Comparison of ENCODE assay signal across 8 cellular contexts in genomic region chr17:68035131-68035522, GRCh38. TPM values are rescaled to one million over a fixed set of nuclear protein-coding genes. Genes with fewer than 3 reads are reported as not detected.
A peak's percentile ranks its signal among the peaks of the same experiment; 100 is the strongest.
DNase-seq lines count a peak whose midpoint lies in the region; ATAC-seq and TF ChIP-seq lines count a peak whose summit lies in the region.

No MANE protein-coding gene starts in this region.

- TF ChIP-seq CTCF in stomach (IDR thresholded peaks at IDR 0.05), result no peak

- 2 to 5% (median 3%) methylated on average over 17 to 22 of the region's 27 CpGs for WGBS in stomach, 5 donors

- TF ChIP-seq EP300 in stomach (IDR thresholded peaks at IDR 0.05), result no peak

- H3K4me1 Mint-ChIP-seq in activated CD4-positive, alpha-beta T cell treated with anti-CD3 and anti-CD28 coated beads, Interleukin-2, amount 10 ng/mL, durations not matched to agents 24 days and 14 days, result peaks cover 16% of the 10 kb centered on the region
- H3K4me1 Mint-ChIP-seq in natural killer cell treated with Interleukin-12 subunit alpha and Interleukin-12 subunit beta and Interleukin-15 and Interleukin-18, amount 100 ng/mL, for 72 hours (ENCODE audit: low read depth in 2 of 2), result peaks cover 8 to 12% of the 10 kb centered on the region in 2 donors

- H3K27ac ChIP-seq in duodenal mucosa (ENCODE audit: low read depth, low read length) (no peak overlapping the region), stomach (peak overlapping the region in 1 of 5 donors; percentile 10)

- H3K4me3 Mint-ChIP-seq in activated CD4-positive, alpha-beta T cell treated with anti-CD3 and anti-CD28 coated beads, Interleukin-2, amount 10 ng/mL, durations not matched to agents 24 days and 14 days, result peak overlapping the region; percentile 95
- peak overlapping the region; percentile 91 for H3K4me3 Mint-ChIP-seq in natural killer cell treated with Interleukin-12 subunit alpha and Interleukin-12 subunit beta and Interleukin-15 and Interleukin-18, amount 100 ng/mL, for 72 hours

- peak; percentile 73 for ATAC-seq in GM18873 (IDR thresholded peaks at IDR 0.05; ENCODE audit: low FRiP score, unreplicated experiment)
- ATAC-seq in HG03060 (IDR thresholded peaks at IDR 0.05; ENCODE audit: low read depth, unreplicated experiment), result peak; percentile 65
- peak; percentile 92 to 93 for ATAC-seq in natural killer cell treated with Interleukin-12 subunit alpha and Interleukin-12 subunit beta and Interleukin-15 and Interleukin-18, amount 100 ng/mL, for 72 hours

- H3K4me3 ChIP-seq in duodenal mucosa (ENCODE audit: low read depth in 1 of 2, low read length in 2 of 2), result peak overlapping the region; percentile 29 to 46
- H3K4me3 ChIP-seq in stomach, result peak overlapping the region; percentile 28 to 96 (median 62)

- H3K27me3 ChIP-seq in duodenal mucosa (ENCODE audit: control insufficient read depth in 1 of 2, insufficient read depth in 2 of 2, low read length in 2 of 2) (no peaks in the 10 kb centered on the region), stomach (no peaks in the 10 kb centered on the region)

- peak; percentile 86 for DNase-seq in NCI-H226
- DNase-seq in activated CD4-positive, alpha-beta T cell treated with anti-CD3 and anti-CD28 coated beads, Interleukin-2, amount 10 ng/mL, durations not matched to agents 24 days and 14 days, result peak; percentile 97
- DNase-seq in natural killer cell treated with Interleukin-12 subunit alpha and Interleukin-12 subunit beta and Interleukin-15 and Interleukin-18, amount 100 ng/mL, for 72 hours (ENCODE audit: low spot score), result peak; percentile 94
- DNase-seq in stomach, result peak; percentile 94
- no peak for DNase-seq in AG08395 (ENCODE audit: low spot score)

- H3K4me1 ChIP-seq in duodenal mucosa (ENCODE audit: control insufficient read depth in 1 of 2, insufficient read depth in 2 of 2, low read length in 2 of 2) (peaks cover 5 to 8% of the 10 kb centered on the region in 2 donors), stomach (peaks cover 0 to 28% (median 14%) of the 10 kb centered on the region in 4 donors)

- H3K9me3 ChIP-seq in duodenal mucosa (ENCODE audit: control insufficient read depth in 1 of 2, low read length in 2 of 2) (no peaks in the 10 kb centered on the region), stomach (no peaks in the 10 kb centered on the region)

- no peaks in the 10 kb centered on the region for H3K27me3 Mint-ChIP-seq in activated CD4-positive, alpha-beta T cell treated with anti-CD3 and anti-CD28 coated beads, Interleukin-2, amount 10 ng/mL, durations not matched to agents 24 days and 14 days
- no peaks in the 10 kb centered on the region for H3K27me3 Mint-ChIP-seq in natural killer cell treated with Interleukin-12 subunit alpha and Interleukin-12 subunit beta and Interleukin-15 and Interleukin-18, amount 100 ng/mL, for 72 hours

- no peak for TF ChIP-seq POLR2A in stomach (IDR thresholded peaks at IDR 0.05)

- H3K36me3 Mint-ChIP-seq in activated CD4-positive, alpha-beta T cell treated with anti-CD3 and anti-CD28 coated beads, Interleukin-2, amount 10 ng/mL, durations not matched to agents 24 days and 14 days (ENCODE audit: low read depth), result peaks cover 31% of the 10 kb centered on the region
- H3K36me3 Mint-ChIP-seq in natural killer cell treated with Interleukin-12 subunit alpha and Interleukin-12 subunit beta and Interleukin-15 and Interleukin-18, amount 100 ng/mL, for 72 hours, result peaks cover 14% of the 10 kb centered on the region

- H3K9ac ChIP-seq in duodenal mucosa (ENCODE audit: low read depth in 1 of 2, low read length in 2 of 2), result no peak overlapping the region

- peaks cover 0 to 17% of the 10 kb centered on the region in 2 donors for H3K36me3 ChIP-seq in duodenal mucosa (ENCODE audit: control insufficient read depth in 1 of 2, insufficient read depth in 2 of 2, low read length in 2 of 2)
- H3K36me3 ChIP-seq in stomach, result peaks cover 11 to 29% (median 27%) of the 10 kb centered on the region in 4 donors

- no peaks in the 10 kb centered on the region for H3K9me3 Mint-ChIP-seq in activated CD4-positive, alpha-beta T cell treated with anti-CD3 and anti-CD28 coated beads, Interleukin-2, amount 10 ng/mL, durations not matched to agents 24 days and 14 days
- no peaks in the 10 kb centered on the region for H3K9me3 Mint-ChIP-seq in natural killer cell treated with Interleukin-12 subunit alpha and Interleukin-12 subunit beta and Interleukin-15 and Interleukin-18, amount 100 ng/mL, for 72 hours

- H3K27ac Mint-ChIP-seq in activated CD4-positive, alpha-beta T cell treated with anti-CD3 and anti-CD28 coated beads, Interleukin-2, amount 10 ng/mL, durations not matched to agents 24 days and 14 days, result peak overlapping the region; percentile 92
- peak overlapping the region; percentile 86 to 92 for H3K27ac Mint-ChIP-seq in natural killer cell treated with Interleukin-12 subunit alpha and Interleukin-12 subunit beta and Interleukin-15 and Interleukin-18, amount 100 ng/mL, for 72 hours

- intact Hi-C loops in activated CD4-positive, alpha-beta T cell treated with anti-CD3 and anti-CD28 coated beads, Interleukin-2, amount 10 ng/mL, durations not matched to agents 24 days and 14 days (cut with micrococcal nuclease), result loop anchor here (1.0 to 5.0 kb wide), 5 partner anchors 15 to 422 kb away; partner anchors contain the start of genes C17orf58, NOL11 and WIPI1
- intact Hi-C loops in stomach (cut with DNase I; ENCODE audit: low total_unique reads), result no loop called here

RNA-seq across cellular contexts. Expression of gene KPNA2, which starts 0.4 kb away (rescaled TPM):
- 210 and 240 TPM in 2 replicates for total RNA-seq in activated CD4-positive, alpha-beta T cell treated with anti-CD3 and anti-CD28 coated beads, Interleukin-2, amount 10 ng/mL, durations not matched to agents 24 days and 14 days
- 100 to 1,000 TPM; 172 to 218 TPM for total RNA-seq in natural killer cell treated with Interleukin-12 subunit alpha and Interleukin-12 subunit beta and Interleukin-15 and Interleukin-18, amount 100 ng/mL, for 72 hours
- 10 to 100 TPM in 2 of 5 donors, 1 to 10 TPM in 2, under 1 TPM in 1; 0.58 to 26.3 (median 5.4) TPM for total RNA-seq in stomach
- polyA plus RNA-seq in stomach, result 10 to 100 TPM; 12.1 to 23.7 (median 21.0) TPM

RNA-seq across cellular contexts. Expression of gene C17orf58, which starts 38.9 kb away (rescaled TPM):
- 26.6 and 28.0 TPM in 2 replicates for total RNA-seq in activated CD4-positive, alpha-beta T cell treated with anti-CD3 and anti-CD28 coated beads, Interleukin-2, amount 10 ng/mL, durations not matched to agents 24 days and 14 days
- total RNA-seq in natural killer cell treated with Interleukin-12 subunit alpha and Interleukin-12 subunit beta and Interleukin-15 and Interleukin-18, amount 100 ng/mL, for 72 hours, result 10 to 100 TPM; 19.2 to 24.6 TPM
- 10 to 100 TPM in 3 of 5 donors, 1 to 10 TPM in 1, not detected in 1; 4.9 to 32.2 (median 19.5) TPM for total RNA-seq in stomach
- 10 to 100 TPM in 1 of 3 donors, 1 to 10 TPM in 2; 9.6 to 23.1 (median 10.0) TPM for polyA plus RNA-seq in stomach
